In genomic region chr16:2341456-2342447, GRCh38 we compare ENCODE assay signal across 9 cellular contexts. TPM values are rescaled to one million over a fixed set of nuclear protein-coding genes. Genes with fewer than 3 reads are reported as not detected.
DNase-seq lines count a peak whose midpoint lies in the region; ATAC-seq, FAIRE-seq and TF ChIP-seq lines count a peak whose summit lies in the region.
"Had no signal": no experiment of that assay in that cellular context is flagged by ENCODE, and none has a peak within 500 bp of the region (broad histone marks: within the 10 kb centered on the region; RNA-seq: fewer than 3 reads in every experiment).

No MANE protein-coding gene starts in this region.

- H2AK5ac ChIP-seq in H1 (ENCODE audit: low read depth, low read length): no peak overlapping the region

- H4K91ac ChIP-seq in H1 (replicated peaks; ENCODE audit: insufficient read length, low read length): no peak overlapping the region

- no peaks in the 10 kb centered on the region for H3K79me2 ChIP-seq in H1 (ENCODE audit: control insufficient read depth in 1 of 2, insufficient read depth in 2 of 2, low read length in 2 of 2)

- no peak overlapping the region for H3K27ac Mint-ChIP-seq in nephron
- H3K27ac Mint-ChIP-seq: T-helper 1 cell treated with Interleukin-12 subunit alpha and Interleukin-12 subunit beta and Interleukin-4 antibody, amounts not matched to agents 30 μg/mL and 1 μg/mL, for 36 hours had no signal

- no peak overlapping the region for H3K14ac ChIP-seq in H1 (ENCODE audit: insufficient read length)

- H3K36me3 ChIP-seq in H1 (ENCODE audit: control insufficient read depth in 2 of 4, insufficient read depth in 4 of 4, low read length in 3 of 4): peaks cover 0 to 5% (median 0%) of the 10 kb centered on the region in 4 experiments; a peak in 1 of 8 replicates
- H3K36me3 ChIP-seq in upper lobe of right lung: no peaks in the 10 kb centered on the region

- H3K4me3 Mint-ChIP-seq in nephron: peak overlapping the region in 2 of 3 experiments; percentile 48 to 61

- H2BK15ac ChIP-seq in H1 (ENCODE audit: low read length): no peak overlapping the region

- H3K4me1 ChIP-seq in H1 (replicated peaks in 1 of 4; ENCODE audit: control insufficient read depth in 3 of 4, insufficient read depth in 4 of 4, low read length in 3 of 4) (peaks cover 0 to 3% (median 1%) of the 10 kb centered on the region in 4 experiments; a peak in 2 of 7 replicates), upper lobe of right lung (peaks cover 10% of the 10 kb centered on the region)

- no peak overlapping the region for H4K5ac ChIP-seq in H1 (ENCODE audit: insufficient read length, low read depth, low read length)

- no peaks in the 10 kb centered on the region for H3K36me3 Mint-ChIP-seq in nephron (ENCODE audit: low read depth)

- no peak overlapping the region for H3K56ac ChIP-seq in H1 (replicated peaks; ENCODE audit: insufficient read length, low read depth, low read length)

- H3K23ac ChIP-seq in H1 (ENCODE audit: insufficient read length): no peak overlapping the region

- 88% methylated on average over 29 of the region's 77 CpGs; no CpG with 5 or more reads in 1 of the 2 experiments for WGBS in H1 (ENCODE audit: extremely low coverage in 1 of 2, insufficient coverage in 1 of 2, insufficient read length in 1 of 2, insufficient replicate concordance in 2 of 2, low coverage in 1 of 2, low lambda C conversion rate in 2 of 2, missing lambda C conversion rate in 1 of 2), 2 experiments

- peaks cover 8% of the 10 kb centered on the region; the same call in 1 of the 2 replicates for H3K23me2 ChIP-seq in H1 (ENCODE audit: low read depth, low read length)

- peaks cover 8% of the 10 kb centered on the region for H3K4me1 Mint-ChIP-seq in nephron

- no peak overlapping the region for H2BK120ac ChIP-seq in H1 (replicated peaks; ENCODE audit: low read depth, low read length)

- no peak overlapping the region for H2AFZ ChIP-seq in H1 (ENCODE audit: low read length)

- H4K20me1 ChIP-seq in H1 (replicated peaks in 1 of 2; ENCODE audit: control insufficient read depth in 1 of 2, insufficient read depth in 2 of 2, low read length in 2 of 2): peaks cover 0 to 2% of the 10 kb centered on the region in 2 experiments

- no peak for TF ChIP-seq EP300 in H1 (IDR thresholded peaks at IDR 0.05; ENCODE audit: borderline replicate concordance in 1 of 2, low read depth in 2 of 2, low read length in 2 of 2)

- H3K4me2 ChIP-seq in H1 (ENCODE audit: insufficient read depth in 1 of 2, low read depth in 2 of 2, low read length in 2 of 2): no peak overlapping the region

- H3K9me3 ChIP-seq in H1 (ENCODE audit: insufficient read depth in 2 of 2, low read depth in 1 of 2, low read length in 1 of 2) (peaks cover 0 to 12% of the 10 kb centered on the region in 2 experiments; a peak in 3 of 4 replicates), upper lobe of right lung (no peaks in the 10 kb centered on the region)

- H3K9me3 Mint-ChIP-seq in nephron: no peaks in the 10 kb centered on the region
- H3K9me3 Mint-ChIP-seq: T-helper 1 cell treated with Interleukin-12 subunit alpha and Interleukin-12 subunit beta and Interleukin-4 antibody, amounts not matched to agents 30 μg/mL and 1 μg/mL, for 36 hours had no signal

- no peak overlapping the region for H3K9ac ChIP-seq in H1 (replicated peaks in 1 of 4; ENCODE audit: extremely low read depth in 1 of 4, low read depth in 3 of 4, low read length in 3 of 4)

- H3K27me3 Mint-ChIP-seq in nephron (ENCODE audit: low read depth): peaks cover 70% of the 10 kb centered on the region

- FAIRE-seq in H1 (lab: Jason Lieb, UNC): no peak

- peak; percentile 17 for DNase-seq in stimulated activated CD4-positive, alpha-beta T cell treated with anti-CD3 and anti-CD28 coated beads, Interleukin-15, amount 100 ng/mL, for 24 hours
- no peak for DNase-seq in stimulated activated CD4-positive, alpha-beta T cell treated with anti-CD3 and anti-CD28 coated beads, Interleukin-1b, Interleukin-23, amount 100 ng/mL, for 48 hours
- peak in 1 of 2 experiments; percentile 59 for DNase-seq in H1 (ENCODE audit: low read depth in 1 of 2, low spot score in 2 of 2)
- peak; percentile 73 for DNase-seq in upper lobe of right lung
- DNase-seq in effector CD4-positive, alpha-beta T cell: no peak

- POLR2A ChIA-PET in H1 (lab: Charles Lee; ENCODE audit: partially characterized antibody): no interaction called here

- H2BK5ac ChIP-seq in H1 (ENCODE audit: low read depth, low read length): no peak overlapping the region

- intact Hi-C loops in upper lobe of right lung (cut with DNase I): no loop called here

- TF ChIP-seq CTCF in H1 (IDR thresholded peaks at IDR 0.05; ENCODE audit: control extremely low read depth in 1 of 3, insufficient read depth in 1 of 3, low read depth in 1 of 3, low read length in 3 of 3) (no peak), nephron (IDR thresholded peaks at IDR 0.05; ENCODE audit: unreplicated experiment in 3 of 3) (no peak), upper lobe of right lung (IDR thresholded peaks at IDR 0.05) (no peak)

- no peak overlapping the region for H3K4ac ChIP-seq in H1 (replicated peaks; ENCODE audit: insufficient read length, low read depth, low read length)

- no peak overlapping the region for H3K4me3 ChIP-seq in H1 (ENCODE audit: extremely low read depth in 1 of 4, insufficient read depth in 2 of 4, low read depth in 3 of 4, low read length in 4 of 4)
- H3K4me3 ChIP-seq in upper lobe of right lung: no peak overlapping the region

- TF ChIP-seq POLR2A in H1 (IDR thresholded peaks at IDR 0.05; ENCODE audit: control extremely low read depth in 1 of 2, low read depth in 2 of 2, low read length in 2 of 2): no peak

- H3K79me1 ChIP-seq in H1 (ENCODE audit: low read depth, low read length): no peaks in the 10 kb centered on the region

- ATAC-seq in upper lobe of right lung (no peak), HG02870 (IDR thresholded peaks at IDR 0.05; ENCODE audit: unreplicated experiment) (no peak), GM21619 (IDR thresholded peaks at IDR 0.05; ENCODE audit: unreplicated experiment) (no peak)

- H4K8ac ChIP-seq in H1 (ENCODE audit: extremely low read depth, insufficient read depth, low read length): 0 out of 2 replicates have a peak overlapping the region, but pooled peaks have one; percentile 5

- CTCF ChIA-PET in H1 (lab: Charles Lee; ENCODE audit: partially characterized antibody): interaction anchor here (2.4 kb wide), 1 partner anchor 20 kb away, joined by 5 read pairs; no protein-coding TSS in a partner anchor

- TF ChIP-seq RAD21 in H1 (IDR thresholded peaks at IDR 0.05 in 1 of 2, conservative IDR thresholded peaks at IDR 0.05 in 1 of 2; ENCODE audit: low read depth in 2 of 2, low read length in 2 of 2): no peak

- no peak overlapping the region for H3K18ac ChIP-seq in H1 (ENCODE audit: extremely low read depth, low read length)

- peaks cover 11 to 26% (median 24%) of the 10 kb centered on the region in 4 experiments for H3K27me3 ChIP-seq in H1 (replicated peaks in 1 of 4; ENCODE audit: control insufficient read depth in 3 of 4, extremely low read depth in 1 of 4, insufficient read depth in 3 of 4, low read length in 3 of 4)
- H3K27me3 ChIP-seq in upper lobe of right lung: no peaks in the 10 kb centered on the region

- H3K27ac ChIP-seq in H1 (ENCODE audit: low read depth, low read length) (no peak overlapping the region), upper lobe of right lung (no peak overlapping the region)

- no peak overlapping the region for H2BK12ac ChIP-seq in H1 (ENCODE audit: low read depth, low read length)

- no peak overlapping the region for H2BK20ac ChIP-seq in H1 (ENCODE audit: low read length)

TF ChIP-seq in H1, 55 proteins besides CTCF, POLR2A, EP300 and RAD21 (continues in another document):
- TF ChIP-seq TCF12 (IDR thresholded peaks at IDR 0.05; ENCODE audit: low read depth, low read length) (no peak), SAP30 (IDR thresholded peaks at IDR 0.05; ENCODE audit: insufficient read depth, insufficient replicate concordance, low read length) (no peak), TEAD4 (IDR thresholded peaks at IDR 0.05; ENCODE audit: low read depth, low read length) (no peak), JUND (IDR thresholded peaks at IDR 0.05; ENCODE audit: low read length) (no peak), SIX5 (IDR thresholded peaks at IDR 0.05; ENCODE audit: low read depth, low read length) (no peak), KDM1A (IDR thresholded peaks at IDR 0.05; ENCODE audit: borderline replicate concordance, low read length) (no peak), TAF1 (IDR thresholded peaks at IDR 0.05; ENCODE audit: low read depth, low read length) (no peak), CBX8 (IDR thresholded peaks at IDR 0.05; ENCODE audit: borderline replicate concordance, low read depth, low read length) (no peak), SIN3A (conservative IDR thresholded peaks at IDR 0.05 in 1 of 2, IDR thresholded peaks at IDR 0.05 in 1 of 2; ENCODE audit: low read depth in 1 of 2, low read length in 2 of 2) (no peak), SRF (IDR thresholded peaks at IDR 0.05; ENCODE audit: low read depth, low read length) (no peak), MAX (IDR thresholded peaks at IDR 0.05) (no peak), NANOG (IDR thresholded peaks at IDR 0.05; ENCODE audit: insufficient read depth, low read depth, low read length, poor library complexity, severe bottlenecking) (no peak)

RNA-seq across cellular contexts. Expression of gene ABCA3, which starts 1.2 kb away (rescaled TPM):
- 7.9 TPM in 2 replicates for total RNA-seq in H1 (2021; fragmentation: NEBNext Ultra II Directional; extraction: Animal tissue kit (Norgen Biotek cat#: 25700))
- 5.7 and 8.8 TPM in 2 replicates for polyA plus RNA-seq in H1 (2011; rRNA removed)
- polyA plus RNA-seq in H1 (2011; cell fraction: cytosol; rRNA removed): 6.4 TPM
- polyA plus RNA-seq in H1 (2011; cell fraction: nucleus; rRNA removed): 17.6 TPM
- polyA plus RNA-seq in H1 (2012, experiment 1 of 2): 4.8 to 8.5 TPM (median 7.4 TPM) in 4 replicates
- 6.6 TPM for polyA plus RNA-seq in H1 (2012, experiment 2 of 2)
- polyA plus RNA-seq in H1 (2013, experiment 1 of 2): 8.7 TPM
- polyA plus RNA-seq in H1 (2013, experiment 2 of 2): 8.9 TPM
- polyA minus RNA-seq in H1 (2011; rRNA and poly(A)+ RNA removed): 7.5 and 10.6 TPM in 2 replicates
- polyA minus RNA-seq in H1 (2011; cell fraction: cytosol; rRNA and poly(A)+ RNA removed): 5.0 TPM
- polyA minus RNA-seq in H1 (2011; cell fraction: nucleus; rRNA and poly(A)+ RNA removed): 6.9 TPM
- 598 TPM for total RNA-seq in upper lobe of right lung

Comparison
In these comparisons a context has a peak if more than half of its experiments do, and no peak if none do; other contexts are left out.
1. DNase-seq: peak in stimulated activated CD4-positive, alpha-beta T cell treated with anti-CD3 and anti-CD28 coated beads, Interleukin-15, amount 100 ng/mL, for 24 hours (single experiment) and upper lobe of right lung (single experiment); none in stimulated activated CD4-positive, alpha-beta T cell treated with anti-CD3 and anti-CD28 coated beads, Interleukin-1b, Interleukin-23, amount 100 ng/mL, for 48 hours (single experiment) and effector CD4-positive, alpha-beta T cell (single experiment).
2. RNA of gene ABCA3, which starts 1.2 kb away (total RNA-seq): 598 TPM in upper lobe of right lung (single experiment); 7.9 TPM in H1; every median in the first group is over 10 times any median in the second.